Comparison of ENCODE assay signal across 1 cellular context in genomic region chr2:96527990-96528679, GRCh38.
TF ChIP-seq lines count a peak whose summit lies in the region.

No MANE protein-coding gene starts in this region.

TF ChIP-seq in H1, 55 proteins besides CTCF, POLR2A, EP300 and RAD21 (continued from another document):
- no peak for TF ChIP-seq CTBP2 (IDR thresholded peaks at IDR 0.05; ENCODE audit: borderline replicate concordance, insufficient read depth, insufficient read length, low read length)
- no peak for TF ChIP-seq SP2 (IDR thresholded peaks at IDR 0.05; ENCODE audit: low read length)
- no peak for TF ChIP-seq KDM1A (IDR thresholded peaks at IDR 0.05; ENCODE audit: borderline replicate concordance, low read length)
- no peak for TF ChIP-seq TAF1 (IDR thresholded peaks at IDR 0.05; ENCODE audit: low read depth, low read length)
- TF ChIP-seq RNF2 (IDR thresholded peaks at IDR 0.05; ENCODE audit: borderline replicate concordance, low read depth, low read length, missing control alignments, poor library complexity, severe bottlenecking): no peak
- TF ChIP-seq TBP (IDR thresholded peaks at IDR 0.05; ENCODE audit: low read depth, low read length): no peak
- TF ChIP-seq ASH2L (IDR thresholded peaks at IDR 0.05; ENCODE audit: low read length): no peak
- TF ChIP-seq POU5F1 (IDR thresholded peaks at IDR 0.05; ENCODE audit: low read depth, low read length): no peak
